2 cellular contexts compared by ENCODE assay signal in genomic region chr9:137176302-137177182, GRCh38.
TF ChIP-seq lines count a peak whose summit lies in the region.

No MANE protein-coding gene starts in this region.

TF ChIP-seq in GM12891, 5 proteins besides CTCF, POLR2A, EP300 and RAD21:
- TF ChIP-seq TAF1 (IDR thresholded peaks at IDR 0.05; ENCODE audit: low read depth, low read length) (no peak), SPI1 (IDR thresholded peaks at IDR 0.05; ENCODE audit: low read depth, low read length) (no peak), PAX5 (IDR thresholded peaks at IDR 0.05; ENCODE audit: insufficient read depth, low read length, severe bottlenecking) (no peak), POLR2AphosphoS5 (IDR thresholded peaks at IDR 0.05; ENCODE audit: low read depth, low read length) (no peak), POU2F2 (IDR thresholded peaks at IDR 0.05; ENCODE audit: low read depth, low read length) (no peak)

TF ChIP-seq in H1, 55 proteins besides CTCF, POLR2A, EP300 and RAD21:
- no peak for TF ChIP-seq ASH2L (IDR thresholded peaks at IDR 0.05; ENCODE audit: low read length)
- no peak for TF ChIP-seq CEBPB (IDR thresholded peaks at IDR 0.05; ENCODE audit: low read depth, low read length)
- no peak for TF ChIP-seq GTF2F1 (IDR thresholded peaks at IDR 0.05; ENCODE audit: borderline replicate concordance, low read depth, low read length)
- no peak for TF ChIP-seq HDAC6 (IDR thresholded peaks at IDR 0.05; ENCODE audit: low read depth, low read length)
- TF ChIP-seq TAF1 (IDR thresholded peaks at IDR 0.05; ENCODE audit: low read depth, low read length) = no peak
- no peak for TF ChIP-seq KDM4A (IDR thresholded peaks at IDR 0.05; ENCODE audit: low read depth, low read length, severe bottlenecking)
- no peak for TF ChIP-seq FOSL1 (IDR thresholded peaks at IDR 0.05; ENCODE audit: insufficient read depth, low read depth, low read length)
TF ChIP-seq in H1: peak in this region for 0.
